ENCODE assay signal across 2 cellular contexts in genomic region chr1:110548381-110548780, GRCh38.
TF ChIP-seq lines count a peak whose summit lies in the region.

No MANE protein-coding gene starts in this region.

TF ChIP-seq in Ishikawa, 13 proteins besides CTCF, POLR2A, EP300 and RAD21 (continued from another document):
- no peak for TF ChIP-seq REST (IDR thresholded peaks at IDR 0.05; ENCODE audit: low read depth)

TF ChIP-seq in WTC11, 78 proteins besides CTCF, POLR2A, EP300 and RAD21 (continued from another document):
- TF ChIP-seq JAZF1 (CRISPR knock-in tag; IDR thresholded peaks at IDR 0.05) (no peak), ZNF396 (CRISPR knock-in tag; IDR thresholded peaks at IDR 0.05; ENCODE audit: borderline replicate concordance) (no peak), TCF7 (CRISPR knock-in tag; IDR thresholded peaks at IDR 0.05; ENCODE audit: low read depth) (no peak), GRHL2 (CRISPR knock-in tag; IDR thresholded peaks at IDR 0.05; ENCODE audit: insufficient replicate concordance, severe bottlenecking) (no peak), RORB (CRISPR knock-in tag; IDR thresholded peaks at IDR 0.05) (no peak)
